Comparison of ENCODE assay signal across 17 cellular contexts in the genomic region with DNA sequence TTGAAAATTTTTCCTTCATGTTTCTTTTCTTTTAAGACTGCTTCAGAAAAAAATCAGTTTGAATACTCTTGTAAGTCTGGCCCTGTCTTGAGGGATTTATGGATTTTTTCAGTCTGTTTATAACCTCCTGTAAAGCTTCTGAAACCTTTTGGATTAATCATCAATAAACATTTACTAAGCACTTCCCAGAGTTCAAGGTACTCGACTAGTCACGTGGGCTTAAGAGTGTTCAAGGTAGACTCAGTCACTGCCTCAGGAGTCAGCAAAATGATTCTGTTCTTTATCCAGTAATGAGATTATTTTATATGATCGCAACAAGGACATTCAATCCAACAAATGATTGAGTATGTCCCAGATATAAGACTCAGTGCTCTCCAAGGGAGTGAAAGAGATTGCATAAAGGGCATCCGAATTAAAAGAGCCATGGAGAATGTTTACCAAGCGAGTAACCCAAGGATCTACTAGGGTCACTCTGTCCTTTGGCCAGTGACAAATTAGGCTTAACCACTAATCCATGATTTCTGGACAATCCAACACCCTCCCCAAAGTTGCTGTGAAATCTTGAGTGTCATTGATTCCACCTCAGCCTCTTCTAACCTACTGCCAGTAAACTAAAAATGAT.
DNase-seq lines count a peak whose midpoint lies in the region; ATAC-seq and TF ChIP-seq lines count a peak whose summit lies in the region.
"Had no signal": no experiment of that assay in that cellular context is flagged by ENCODE, and none has a peak within 500 bp of the region (broad histone marks: within the 10 kb centered on the region; RNA-seq: fewer than 3 reads in every experiment).

No MANE protein-coding gene starts in this region.

- H3K27me3 Mint-ChIP-seq in GM23338 (ENCODE audit: insufficient read depth, low read depth, poor library complexity): no peaks in the 10 kb centered on the region

- no peaks in the 10 kb centered on the region; the same call in none of the 2 replicates for H3K4me1 ChIP-seq in GM23338 (ENCODE audit: insufficient read depth)
- no peaks in the 10 kb centered on the region for H3K4me1 ChIP-seq in left lung
- H3K4me1 ChIP-seq: A549 had no signal

- no peak overlapping the region for H3K4me2 ChIP-seq in GM23338
- H3K4me2 ChIP-seq: A549 had no signal

- H3K36me3 Mint-ChIP-seq in GM23338 (ENCODE audit: low read depth): no peaks in the 10 kb centered on the region

- intact Hi-C loops in left lung (cut with DNase I): no loop called here
- intact Hi-C loops in cardiac septum (cut with DNase I): no loop called here

- H3K27ac ChIP-seq in GM23338 (ENCODE audit: low read depth) (no peak overlapping the region), left lung (no peak overlapping the region)
- H3K27ac ChIP-seq: A549, C4-2B had no signal

- H3K36me3 ChIP-seq in GM23338 (ENCODE audit: insufficient read depth) (no peaks in the 10 kb centered on the region), left lung (no peaks in the 10 kb centered on the region)

- H3K9me3 ChIP-seq in left lung: no peaks in the 10 kb centered on the region
- H3K9me3 ChIP-seq: A549 had no signal

- TF ChIP-seq CTCF in GM23338 (conservative IDR thresholded peaks at IDR 0.05; ENCODE audit: low read depth in 2 of 2): no peak
- no peak for TF ChIP-seq CTCF in epithelial cell of esophagus (IDR thresholded peaks at IDR 0.05; ENCODE audit: insufficient read depth, low read depth, low read length, missing control alignments)
- no peak for TF ChIP-seq CTCF in left lung (IDR thresholded peaks at IDR 0.05)

- no peak overlapping the region for H3K4me3 Mint-ChIP-seq in GM23338

- no peak for ATAC-seq in GM23338
- peak; percentile 64 for ATAC-seq in left lung
- no peak for ATAC-seq in HG03469 (IDR thresholded peaks at IDR 0.05; ENCODE audit: unreplicated experiment)
- ATAC-seq: A549 had no signal

- no peaks in the 10 kb centered on the region for H3K79me2 ChIP-seq in GM23338 (replicated peaks; ENCODE audit: insufficient read depth)

- H3F3A ChIP-seq in GM23338 (replicated peaks; ENCODE audit: low read depth): no peaks in the 10 kb centered on the region

- H3K4me3 ChIP-seq in GM23338 (no peak overlapping the region), epithelial cell of esophagus (ENCODE audit: low read length) (no peak overlapping the region), left lung (no peak overlapping the region)
- H3K4me3 ChIP-seq: A549 had no signal

- no peaks in the 10 kb centered on the region for H3K9me3 Mint-ChIP-seq in GM23338

- H4K20me1 ChIP-seq in GM23338 (replicated peaks; ENCODE audit: insufficient read depth): no peaks in the 10 kb centered on the region

- H3K4me1 Mint-ChIP-seq in GM23338: peaks cover 1% of the 10 kb centered on the region; the same call in 1 of the 3 replicates

- DNase-seq in GM23338 (ENCODE audit: low spot score) (no peak), epithelial cell of esophagus (ENCODE audit: low read depth) (peak; percentile 5), left lung (no peak), renal cortical epithelial cell (ENCODE audit: low read depth) (peak; percentile 75), OCI-M2 (lab: John Stamatoyannopoulos, UW; ENCODE audit: unreplicated experiment) (no peak), cardiac septum (ENCODE audit: low spot score) (no peak), hepatic stellate cell (ENCODE audit: low spot score) (no peak)
- DNase-seq: EL; H7; NCI-H1105 treated with DMSO at 0.1 percent for 48 hours; NCI-H187 treated with DMSO at 0.1 percent for 48 hours; NCI-H526 treated with DMSO at 0.1 percent for 48 hours; NK-92 treated with Interleukin-12 subunit alpha and Interleukin-12 subunit beta, amount 100 ng/mL, for 24 hours; SIG-M5 had no signal

- peaks cover 8% of the 10 kb centered on the region; the same call in 1 of the 2 replicates for H3K9me2 ChIP-seq in GM23338 (ENCODE audit: insufficient read depth)

- H2AFZ ChIP-seq in GM23338: no peak overlapping the region

- H3K27ac Mint-ChIP-seq in GM23338: 0 out of 2 replicates have a peak overlapping the region, but pooled peaks have one; percentile 2

- H3K27me3 ChIP-seq in GM23338 (ENCODE audit: insufficient read depth): no peaks in the 10 kb centered on the region
- H3K27me3 ChIP-seq in left lung: no peaks in the 10 kb centered on the region

TF ChIP-seq in GM23338, 12 proteins besides CTCF, POLR2A, EP300 and RAD21 (continues in another document):
- TF ChIP-seq POLR2AphosphoS5 (IDR thresholded peaks at IDR 0.05; ENCODE audit: low read depth) (no peak), ZNF331 (CRISPR knock-in tag; IDR thresholded peaks at IDR 0.05; ENCODE audit: low read depth) (no peak), CREB1 (CRISPR knock-in tag; IDR thresholded peaks at IDR 0.05; ENCODE audit: low read depth) (no peak), STAT1 (IDR thresholded peaks at IDR 0.05; ENCODE audit: unreplicated experiment) (no peak)
- TF ChIP-seq, protein P1, sequence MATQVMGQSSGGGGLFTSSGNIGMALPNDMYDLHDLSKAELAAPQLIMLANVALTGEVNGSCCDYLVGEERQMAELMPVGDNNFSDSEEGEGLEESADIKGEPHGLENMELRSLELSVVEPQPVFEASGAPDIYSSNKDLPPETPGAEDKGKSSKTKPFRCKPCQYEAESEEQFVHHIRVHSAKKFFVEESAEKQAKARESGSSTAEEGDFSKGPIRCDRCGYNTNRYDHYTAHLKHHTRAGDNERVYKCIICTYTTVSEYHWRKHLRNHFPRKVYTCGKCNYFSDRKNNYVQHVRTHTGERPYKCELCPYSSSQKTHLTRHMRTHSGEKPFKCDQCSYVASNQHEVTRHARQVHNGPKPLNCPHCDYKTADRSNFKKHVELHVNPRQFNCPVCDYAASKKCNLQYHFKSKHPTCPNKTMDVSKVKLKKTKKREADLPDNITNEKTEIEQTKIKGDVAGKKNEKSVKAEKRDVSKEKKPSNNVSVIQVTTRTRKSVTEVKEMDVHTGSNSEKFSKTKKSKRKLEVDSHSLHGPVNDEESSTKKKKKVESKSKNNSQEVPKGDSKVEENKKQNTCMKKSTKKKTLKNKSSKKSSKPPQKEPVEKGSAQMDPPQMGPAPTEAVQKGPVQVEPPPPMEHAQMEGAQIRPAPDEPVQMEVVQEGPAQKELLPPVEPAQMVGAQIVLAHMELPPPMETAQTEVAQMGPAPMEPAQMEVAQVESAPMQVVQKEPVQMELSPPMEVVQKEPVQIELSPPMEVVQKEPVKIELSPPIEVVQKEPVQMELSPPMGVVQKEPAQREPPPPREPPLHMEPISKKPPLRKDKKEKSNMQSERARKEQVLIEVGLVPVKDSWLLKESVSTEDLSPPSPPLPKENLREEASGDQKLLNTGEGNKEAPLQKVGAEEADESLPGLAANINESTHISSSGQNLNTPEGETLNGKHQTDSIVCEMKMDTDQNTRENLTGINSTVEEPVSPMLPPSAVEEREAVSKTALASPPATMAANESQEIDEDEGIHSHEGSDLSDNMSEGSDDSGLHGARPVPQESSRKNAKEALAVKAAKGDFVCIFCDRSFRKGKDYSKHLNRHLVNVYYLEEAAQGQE (IDR thresholded peaks at IDR 0.05; ENCODE audit: unreplicated experiment): no peak

Comparison
In these comparisons a context has a peak if more than half of its experiments do, and no peak if none do; other contexts are left out.
1. DNase-seq: peak in epithelial cell of esophagus (single experiment) and renal cortical epithelial cell (single experiment); none in GM23338 (single experiment), left lung (0 of 2), OCI-M2 (single experiment), cardiac septum (single experiment) and hepatic stellate cell (single experiment).